22 cellular contexts compared by ENCODE assay signal in the genomic region with DNA sequence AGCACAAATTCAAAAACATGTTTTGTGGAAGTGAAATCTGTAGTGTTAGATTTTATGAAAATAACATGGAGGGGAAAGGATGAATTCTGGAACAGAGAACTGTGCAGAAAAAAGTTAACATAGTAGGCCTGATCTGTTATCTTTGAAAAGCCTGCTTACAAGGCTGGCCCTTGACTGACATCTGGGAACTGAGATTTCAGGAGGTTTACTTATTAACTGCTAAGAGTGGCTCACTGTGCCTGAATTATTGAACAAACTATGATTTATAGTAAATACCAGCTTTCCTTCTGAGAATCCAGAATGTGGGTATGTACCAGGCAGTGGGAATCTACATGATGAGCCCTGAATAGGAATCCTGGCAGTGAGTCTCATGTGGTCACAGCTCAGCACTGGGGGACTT. TPM values are rescaled to one million over a fixed set of nuclear protein-coding genes. Genes with fewer than 3 reads are reported as not detected.
DNase-seq lines count a peak whose midpoint lies in the region; ATAC-seq, FAIRE-seq and TF ChIP-seq lines count a peak whose summit lies in the region.
"Had no signal": no experiment of that assay in that cellular context is flagged by ENCODE, and none has a peak within 500 bp of the region (broad histone marks: within the 10 kb centered on the region; RNA-seq: fewer than 3 reads in every experiment).

No MANE protein-coding gene starts in this region.

- TF ChIP-seq EP300 in A549 (IDR thresholded peaks at IDR 0.05) (no peak), HepG2 (IDR thresholded peaks at IDR 0.05; ENCODE audit: low read depth in 2 of 2, low read length in 2 of 2) (no peak), HepG2 (CRISPR knock-in tag; IDR thresholded peaks at IDR 0.05; ENCODE audit: borderline replicate concordance) (no peak)

- BruUV-seq in HepG2 (replicated peaks; lab: Mats Ljungman, UMichigan) = no TSS peak

- TF ChIP-seq POLR2A in A549 (IDR thresholded peaks at IDR 0.05; ENCODE audit: low read length) (no peak), HepG2 (IDR thresholded peaks at IDR 0.05; ENCODE audit: insufficient read depth in 1 of 2, low read depth in 2 of 2, low read length in 2 of 2) (no peak)

- H3K4me1 ChIP-seq in A549 (peaks cover 24% of the 10 kb centered on the region; the same call in 2 of the 3 replicates), HepG2 (ENCODE audit: insufficient read depth, low read length) (peaks cover 43% of the 10 kb centered on the region), tibial artery (no peaks in the 10 kb centered on the region)
- no peaks in the 10 kb centered on the region for H3K4me1 ChIP-seq in CD8-positive, alpha-beta T cell (ENCODE audit: insufficient read depth, low read length)
- H3K4me1 ChIP-seq: HAP-1, SJCRH30 had no signal

- intact Hi-C loops in HepG2 (cut with micrococcal nuclease; ENCODE audit: unreplicated experiment) = no loop called here
- intact Hi-C loops in tibial artery (cut with DNase I; ENCODE audit: low total_unique reads) = no loop called here
- intact Hi-C loops in CD8-positive, alpha-beta T cell (cut with DNase I, micrococcal nuclease) = loop anchor here (5.0 to 10.0 kb wide), 2 partner anchors 36 to 76 kb away; a partner anchor contains a TSS

- H3K4me2 ChIP-seq in A549 (peak overlapping the region; percentile 2; the same call in 1 of the 3 replicates), HepG2 (ENCODE audit: low read depth, low read length) (no peak overlapping the region)
- H3K4me2 ChIP-seq: GM23338 had no signal

- H2AFZ ChIP-seq in HepG2 (ENCODE audit: low read length) = no peak overlapping the region
- H2AFZ ChIP-seq: GM23338 had no signal

- POLR2A ChIA-PET in A549 (lab: Yijun Ruan, JAX) = no interaction called here
- POLR2A ChIA-PET in HepG2 (lab: Yijun Ruan, JAX) = no interaction called here
- POLR2A ChIA-PET in CD8-positive, alpha-beta T cell (lab: Charles Lee) = no interaction called here

- no peak overlapping the region for H3K27ac Mint-ChIP-seq in CD8-positive, alpha-beta T cell
- no peak overlapping the region for H3K27ac Mint-ChIP-seq in effector memory CD8-positive, alpha-beta T cell
- H3K27ac Mint-ChIP-seq: GM23338 had no signal

- H3K4me3 Mint-ChIP-seq in CD8-positive, alpha-beta T cell = no peak overlapping the region
- H3K4me3 Mint-ChIP-seq in effector memory CD8-positive, alpha-beta T cell = no peak overlapping the region
- H3K4me3 Mint-ChIP-seq: GM23338 had no signal

- peaks cover 2% of the 10 kb centered on the region for H3K79me2 ChIP-seq in HepG2 (ENCODE audit: insufficient read depth, low read length)

- in situ Hi-C loops in HepG2 (cut with HindIII; ENCODE audit: extremely low pct_ligation_motif_present, low pct_unique_long_range_greater_than_20kb) = no loop called here

- CTCF ChIA-PET in A549 (lab: Yijun Ruan, JAX) (no interaction called here), HepG2 (lab: Yijun Ruan, JAX; ENCODE audit: low intra/inter-chr PET ratio, low total read pairs) (no interaction called here)
- CTCF ChIA-PET in CD8-positive, alpha-beta T cell (lab: Charles Lee) = no interaction called here

- H3K27ac ChIP-seq in A549 (peak overlapping the region in 1 of 2 experiments; percentile 37; a peak in 1 of 6 replicates), HepG2 (ENCODE audit: extremely low read length, insufficient read depth, low read length) (no peak overlapping the region), tibial artery (no peak overlapping the region)
- H3K27ac ChIP-seq in CD8-positive, alpha-beta T cell (ENCODE audit: low read depth, low read length) = no peak overlapping the region
- H3K27ac ChIP-seq: C4-2B, SJCRH30 had no signal

- H3K9ac ChIP-seq in HepG2 (ENCODE audit: insufficient read depth, low read depth, low read length) = no peak overlapping the region

- no peaks in the 10 kb centered on the region for H3K4me1 Mint-ChIP-seq in CD8-positive, alpha-beta T cell (ENCODE audit: low read depth)
- no peaks in the 10 kb centered on the region for H3K4me1 Mint-ChIP-seq in effector memory CD8-positive, alpha-beta T cell (ENCODE audit: low read depth in 2 of 2)

- H3K36me3 ChIP-seq in HepG2 (replicated peaks in 1 of 2; ENCODE audit: control insufficient read depth in 1 of 2, insufficient read depth in 2 of 2, low read length in 2 of 2) (0 out of 5 replicates have a peak, but pooled peaks cover 0 to 1% of the 10 kb centered on the region in 2 experiments), tibial artery (peaks cover 0 to 18% (median 0%) of the 10 kb centered on the region in 3 donors)
- H3K36me3 ChIP-seq in CD8-positive, alpha-beta T cell (ENCODE audit: insufficient read depth, low read length) = no peaks in the 10 kb centered on the region

- H3K4me3 ChIP-seq in A549 (no peak overlapping the region), HepG2 (replicated peaks in 1 of 3; ENCODE audit: insufficient read depth in 1 of 3, low read depth in 2 of 3, low read length in 3 of 3) (no peak overlapping the region), tibial artery (no peak overlapping the region)
- no peak overlapping the region for H3K4me3 ChIP-seq in CD8-positive, alpha-beta T cell (ENCODE audit: low read depth, low read length)
- H3K4me3 ChIP-seq: GM23338, HAP-1, SJCRH30 had no signal

- H3K27me3 ChIP-seq in HepG2 (ENCODE audit: control insufficient read depth in 1 of 2, insufficient read depth in 2 of 2, low read length in 2 of 2) = no peaks in the 10 kb centered on the region
- H3K27me3 ChIP-seq in tibial artery = no peaks in the 10 kb centered on the region
- no peaks in the 10 kb centered on the region for H3K27me3 ChIP-seq in CD8-positive, alpha-beta T cell (ENCODE audit: insufficient read depth, low read length)
- H3K27me3 ChIP-seq: SJCRH30 had no signal

- no peak for TF ChIP-seq RAD21 in A549 (conservative IDR thresholded peaks at IDR 0.05 in 1 of 2, IDR thresholded peaks at IDR 0.05 in 1 of 2)
- TF ChIP-seq RAD21 in HepG2 (CRISPR knock-in tag; IDR thresholded peaks at IDR 0.05) = no peak

- FAIRE-seq in A549 (lab: Jason Lieb, UNC) = no peak
- no peak for FAIRE-seq in HepG2 (lab: Jason Lieb, UNC)
- FAIRE-seq: RCC 7860 had no signal

- no peaks in the 10 kb centered on the region for H3K27me3 Mint-ChIP-seq in CD8-positive, alpha-beta T cell (ENCODE audit: low read depth)
- H3K27me3 Mint-ChIP-seq in effector memory CD8-positive, alpha-beta T cell = no peaks in the 10 kb centered on the region

- H3K9me3 ChIP-seq in A549 = no peaks in the 10 kb centered on the region
- no peaks in the 10 kb centered on the region for H3K9me3 ChIP-seq in HepG2 (ENCODE audit: low read length)
- no peaks in the 10 kb centered on the region for H3K9me3 ChIP-seq in tibial artery
- no peaks in the 10 kb centered on the region for H3K9me3 ChIP-seq in CD8-positive, alpha-beta T cell (ENCODE audit: low read length)
- H3K9me3 ChIP-seq: HAP-1, SJCRH30 had no signal

- DNase-seq in A549 (ENCODE audit: low read depth in 1 of 2, low spot score in 1 of 2) = no peak
- DNase-seq in HepG2 (ENCODE audit: low spot score) = no peak
- DNase-seq in SW480 (ENCODE audit: low spot score) = no peak
- no peak for DNase-seq in tibial artery
- no peak for DNase-seq in CD8-positive, alpha-beta T cell
- no peak for DNase-seq in effector memory CD8-positive, alpha-beta T cell
- DNase-seq: DMS79, Karpas-422, MV-4-11, NCI-H1105 treated with DMSO at 0.1 percent for 48 hours, NCI-H2029 treated with DMSO at 0.1 percent for 48 hours, NCI-H226, NCI-H510A treated with DMSO at 0.1 percent for 48 hours, NCI-H774, OCI-M1, SJCRH30 had no signal

- H3K9me3 Mint-ChIP-seq in CD8-positive, alpha-beta T cell = no peaks in the 10 kb centered on the region
- H3K9me3 Mint-ChIP-seq in effector memory CD8-positive, alpha-beta T cell = no peaks in the 10 kb centered on the region
- H3K9me3 Mint-ChIP-seq: GM23338 had no signal

- TF ChIP-seq CTCF in A549 (IDR thresholded peaks at IDR 0.05) (no peak), HepG2 (CRISPR knock-in tag; IDR thresholded peaks at IDR 0.05) (no peak), tibial artery (IDR thresholded peaks at IDR 0.05) (no peak)
- no peak for TF ChIP-seq CTCF in CD8-positive, alpha-beta T cell (IDR thresholded peaks at IDR 0.05)

- ATAC-seq in A549 = no peak; a peak in 1 of 6 replicates
- ATAC-seq in GM18870 (IDR thresholded peaks at IDR 0.05; ENCODE audit: unreplicated experiment) = peak; percentile 53
- peak; percentile 56 for ATAC-seq in HG03354 (IDR thresholded peaks at IDR 0.05; ENCODE audit: poor library complexity, severe bottlenecking, unreplicated experiment)
- peak; percentile 41; the same call in 2 of the 3 replicates for ATAC-seq in HepG2
- no peak for ATAC-seq in CD8-positive, alpha-beta T cell
- no peak for ATAC-seq in effector memory CD8-positive, alpha-beta T cell (replicated peaks)
- ATAC-seq: GM23338 had no signal

- H3K36me3 Mint-ChIP-seq in CD8-positive, alpha-beta T cell = peaks cover 63% of the 10 kb centered on the region
- peaks cover 8% of the 10 kb centered on the region for H3K36me3 Mint-ChIP-seq in effector memory CD8-positive, alpha-beta T cell (ENCODE audit: insufficient read depth)

- no peaks in the 10 kb centered on the region for H4K20me1 ChIP-seq in HepG2 (ENCODE audit: insufficient read depth, low read length)

RNA-seq across cellular contexts. Expression of a gene that starts 30.5 kb away (rescaled TPM):
- 11.7 and 14.7 TPM in 2 replicates for polyA plus RNA-seq in A549 (2011; rRNA removed)
- 2.9 and 3.0 TPM in 2 replicates for polyA plus RNA-seq in A549 (2012; cell fraction: cytosol; rRNA removed)
- 2.6 and 5.7 TPM in 2 replicates for polyA plus RNA-seq in A549 (2012; cell fraction: nucleus; rRNA removed)
- polyA plus RNA-seq in A549 (2017; fragmentation: RNase III; extraction: RNeasy Plus Mini Kit Qiagen cat#74134 plus additional on column Dnase treatment) = 6.3 to 6.5 TPM (median 6.5 TPM) in 3 replicates
- 9.0 and 12.6 TPM in 2 replicates for polyA minus RNA-seq in A549 (2011; rRNA and poly(A)+ RNA removed)
- total RNA-seq in HepG2 (2016; rRNA removed; fragmentation: Illumina TruSeq; extraction: Trizol) = 15.6 and 17.2 TPM in 2 replicates
- total RNA-seq in HepG2 (2016; cell fraction: cytosol; rRNA removed; fragmentation: Illumina TruSeq; extraction: Trizol; ENCODE audit: low read depth) = 6.3 and 6.6 TPM in 2 replicates
- total RNA-seq in HepG2 (2016; cell fraction: insoluble cytoplasmic fraction; rRNA removed; fragmentation: Illumina TruSeq; extraction: Trizol) = 16.0 and 16.7 TPM in 2 replicates
- total RNA-seq in HepG2 (2016; cell fraction: membrane; rRNA removed; fragmentation: Illumina TruSeq; extraction: Trizol) = 7.7 and 8.6 TPM in 2 replicates
- 27.1 and 28.7 TPM in 2 replicates for total RNA-seq in HepG2 (2016; cell fraction: nucleus; rRNA removed; fragmentation: Illumina TruSeq; extraction: Trizol)
- 19.3 and 19.6 TPM in 2 replicates for polyA plus RNA-seq in HepG2 (2011; rRNA removed)
- 4.8 and 7.9 TPM in 2 replicates for polyA plus RNA-seq in HepG2 (2011; cell fraction: cytosol; rRNA removed)
- 35.5 and 54.9 TPM in 2 replicates for polyA plus RNA-seq in HepG2 (2011; cell fraction: nucleus; rRNA removed)
- 16.8 and 17.5 TPM in 2 replicates for polyA plus RNA-seq in HepG2 (2012)
- 0.74 and 0.86 TPM in 2 replicates for polyA plus RNA-seq in HepG2 (2016; cell fraction: cytosol; fragmentation: Illumina TruSeq; extraction: Trizol; ENCODE audit: low read depth)
- polyA plus RNA-seq in HepG2 (2016; cell fraction: insoluble cytoplasmic fraction; fragmentation: Illumina TruSeq; extraction: Trizol; ENCODE audit: low read depth) = 10.7 and 14.7 TPM in 2 replicates
- polyA plus RNA-seq in HepG2 (2016; cell fraction: membrane; fragmentation: Illumina TruSeq; extraction: Trizol; ENCODE audit: low read depth) = 2.3 and 2.6 TPM in 2 replicates
- polyA plus RNA-seq in HepG2 (2016; cell fraction: nucleus; fragmentation: Illumina TruSeq; extraction: Trizol; ENCODE audit: insufficient read depth, low read depth) = 31.5 and 36.7 TPM in 2 replicates
- polyA minus RNA-seq in HepG2 (2011; rRNA and poly(A)+ RNA removed; ENCODE audit: low replicate concordance) = 5.9 and 10.4 TPM in 2 replicates
- 8.7 and 9.6 TPM in 2 replicates for polyA minus RNA-seq in HepG2 (2011; cell fraction: cytosol; rRNA and poly(A)+ RNA removed)
- polyA minus RNA-seq in HepG2 (2011; cell fraction: nucleus; rRNA and poly(A)+ RNA removed) = 82.9 and 109 TPM in 2 replicates
- total RNA-seq in CD8-positive, alpha-beta T cell = 10 to 100 TPM; 21.8 to 22.4 TPM

RNA-seq across cellular contexts. Expression of a gene that starts 38.4 kb away (rescaled TPM):
- 16.0 and 24.5 TPM in 2 replicates for polyA plus RNA-seq in A549 (2011; rRNA removed)
- 2.0 and 2.5 TPM in 2 replicates for polyA plus RNA-seq in A549 (2012; cell fraction: cytosol; rRNA removed)
- 2.7 and 5.1 TPM in 2 replicates for polyA plus RNA-seq in A549 (2012; cell fraction: nucleus; rRNA removed)
- polyA plus RNA-seq in A549 (2017; fragmentation: RNase III; extraction: RNeasy Plus Mini Kit Qiagen cat#74134 plus additional on column Dnase treatment) = 8.0 to 8.8 TPM (median 8.1 TPM) in 3 replicates
- 7.9 and 8.1 TPM in 2 replicates for polyA minus RNA-seq in A549 (2011; rRNA and poly(A)+ RNA removed)
- total RNA-seq in HepG2 (2016; rRNA removed; fragmentation: Illumina TruSeq; extraction: Trizol) = 32.7 and 50.9 TPM in 2 replicates
- total RNA-seq in HepG2 (2016; cell fraction: cytosol; rRNA removed; fragmentation: Illumina TruSeq; extraction: Trizol; ENCODE audit: low read depth) = 1.9 and 2.0 TPM in 2 replicates
- 33.2 and 47.1 TPM in 2 replicates for total RNA-seq in HepG2 (2016; cell fraction: insoluble cytoplasmic fraction; rRNA removed; fragmentation: Illumina TruSeq; extraction: Trizol)
- total RNA-seq in HepG2 (2016; cell fraction: membrane; rRNA removed; fragmentation: Illumina TruSeq; extraction: Trizol) = 13.2 and 15.1 TPM in 2 replicates
- 46.9 and 47.2 TPM in 2 replicates for total RNA-seq in HepG2 (2016; cell fraction: nucleus; rRNA removed; fragmentation: Illumina TruSeq; extraction: Trizol)
- 19.4 and 26.6 TPM in 2 replicates for polyA plus RNA-seq in HepG2 (2011; rRNA removed)
- 6.7 and 13.3 TPM in 2 replicates for polyA plus RNA-seq in HepG2 (2011; cell fraction: cytosol; rRNA removed)
- polyA plus RNA-seq in HepG2 (2011; cell fraction: nucleus; rRNA removed) = 19.4 and 23.3 TPM in 2 replicates
- 27.3 and 31.3 TPM in 2 replicates for polyA plus RNA-seq in HepG2 (2012)
- 1.0 and 1.2 TPM in 2 replicates for polyA plus RNA-seq in HepG2 (2016; cell fraction: cytosol; fragmentation: Illumina TruSeq; extraction: Trizol; ENCODE audit: low read depth)
- 37.4 and 42.1 TPM in 2 replicates for polyA plus RNA-seq in HepG2 (2016; cell fraction: insoluble cytoplasmic fraction; fragmentation: Illumina TruSeq; extraction: Trizol; ENCODE audit: low read depth)
- 5.2 and 5.9 TPM in 2 replicates for polyA plus RNA-seq in HepG2 (2016; cell fraction: membrane; fragmentation: Illumina TruSeq; extraction: Trizol; ENCODE audit: low read depth)
- 48.6 and 49.3 TPM in 2 replicates for polyA plus RNA-seq in HepG2 (2016; cell fraction: nucleus; fragmentation: Illumina TruSeq; extraction: Trizol; ENCODE audit: insufficient read depth, low read depth)
- polyA minus RNA-seq in HepG2 (2011; rRNA and poly(A)+ RNA removed; ENCODE audit: low replicate concordance) = 3.5 and 13.6 TPM in 2 replicates
- polyA minus RNA-seq in HepG2 (2011; cell fraction: cytosol; rRNA and poly(A)+ RNA removed) = 39.7 and 46.7 TPM in 2 replicates
- polyA minus RNA-seq in HepG2 (2011; cell fraction: nucleus; rRNA and poly(A)+ RNA removed) = 68.9 and 74.0 TPM in 2 replicates
- 10 to 100 TPM; 12.2 to 12.4 TPM for total RNA-seq in CD8-positive, alpha-beta T cell

Comparison
In these comparisons a context has a peak if more than half of its experiments do, and no peak if none do; other contexts are left out.
1. ATAC-seq: peak in GM18870 (single experiment), HG03354 (single experiment) and HepG2 (single experiment); none in A549 (0 of 2), CD8-positive, alpha-beta T cell (single experiment) and effector memory CD8-positive, alpha-beta T cell (single experiment).
2. intact Hi-C loops: an anchor here in CD8-positive, alpha-beta T cell (5.0 to 10.0 kb wide); none called in HepG2 and tibial artery.